Comparison of ENCODE assay signal across 17 cellular contexts in genomic region chr15:37007301-37007700, GRCh38.
A peak's percentile ranks its signal among the peaks of the same experiment; 100 is the strongest.
DNase-seq lines count a peak whose midpoint lies in the region; ATAC-seq and TF ChIP-seq lines count a peak whose summit lies in the region.
"Had no signal": no experiment of that assay in that cellular context is flagged by ENCODE, and none has a peak within 500 bp of the region (broad histone marks: within the 10 kb centered on the region; RNA-seq: fewer than 3 reads in every experiment).

No MANE protein-coding gene starts in this region.

- no peak for TF ChIP-seq CTCF in NB4 (IDR thresholded peaks at IDR 0.05; ENCODE audit: low read depth, low read length)
- TF ChIP-seq CTCF in fibroblast of the aortic adventitia (IDR thresholded peaks at IDR 0.05; ENCODE audit: insufficient read depth, low read length), result no peak

- H3K27me3 Mint-ChIP-seq in activated CD4-positive, alpha-beta T cell treated with anti-CD3 and anti-CD28 coated beads, Interleukin-2, amount 10 ng/mL, durations not matched to agents 7 days and 5 days, result no peaks in the 10 kb centered on the region

- CTCF ChIA-PET in activated CD4-positive, alpha-beta T cell treated with anti-CD3 and anti-CD28 coated beads, Interleukin-2, amount 10 ng/mL, durations not matched to agents 7 days and 5 days (lab: Charles Lee), result no interaction called here

- TF ChIP-seq POLR2A in NB4 (IDR thresholded peaks at IDR 0.05; ENCODE audit: extremely low read depth, insufficient read length), result no peak

- H3K9me3 Mint-ChIP-seq in activated CD4-positive, alpha-beta T cell treated with anti-CD3 and anti-CD28 coated beads, Interleukin-2, amount 10 ng/mL, durations not matched to agents 7 days and 5 days, result peaks cover 3% of the 10 kb centered on the region

- POLR2A ChIA-PET in activated CD4-positive, alpha-beta T cell treated with anti-CD3 and anti-CD28 coated beads, Interleukin-2, amount 10 ng/mL, durations not matched to agents 7 days and 5 days (lab: Charles Lee), result no interaction called here

- intact Hi-C loops in left ventricle myocardium superior (cut with micrococcal nuclease) (no loop called here), cardiac septum (cut with DNase I) (no loop called here)

- H3K4me3 ChIP-seq in NB4 (ENCODE audit: low read depth, low read length) (no peak overlapping the region), fibroblast of the aortic adventitia (ENCODE audit: low read depth, low read length) (no peak overlapping the region)
- H3K4me3 ChIP-seq: A549, PC-9 had no signal

- no peaks in the 10 kb centered on the region for H3K36me3 Mint-ChIP-seq in activated CD4-positive, alpha-beta T cell treated with anti-CD3 and anti-CD28 coated beads, Interleukin-2, amount 10 ng/mL, durations not matched to agents 7 days and 5 days (ENCODE audit: low read depth)

- H3K4me3 Mint-ChIP-seq in activated CD4-positive, alpha-beta T cell treated with anti-CD3 and anti-CD28 coated beads, Interleukin-2, amount 10 ng/mL, durations not matched to agents 7 days and 5 days, result no peak overlapping the region

- DNase-seq in left ventricle myocardium superior, result no peak
- no peak for DNase-seq in cardiac septum (ENCODE audit: low spot score)
- peak; percentile 4 for DNase-seq in NB4 (ENCODE audit: low read depth)
- DNase-seq in fibroblast of the aortic adventitia (ENCODE audit: low read depth), result peak; percentile 38
- DNase-seq in NCI-H748 treated with DMSO at 0.1 percent for 48 hours (lab: John Stamatoyannopoulos, UW), result no peak
- no peak for DNase-seq in NCI-H1417 (lab: John Stamatoyannopoulos, UW)
- no peak for DNase-seq in activated CD4-positive, alpha-beta T cell treated with anti-CD3 and anti-CD28 coated beads, Interleukin-2, amount 10 ng/mL, durations not matched to agents 7 days and 5 days
- DNase-seq: AML-193, DMS79 treated with DMSO at 0.1 percent for 48 hours, KG1, MV-4-11, NCI-H1417 treated with DMSO at 0.1 percent for 48 hours, NCI-H187 treated with DMSO at 0.1 percent for 48 hours, NCI-H2227 treated with DMSO at 0.1 percent for 48 hours, NCI-H510A treated with DMSO at 0.1 percent for 48 hours, PC-9 had no signal

- peak; percentile 38 for ATAC-seq in left ventricle myocardium superior
- ATAC-seq: A549 had no signal

- H3K27ac Mint-ChIP-seq in activated CD4-positive, alpha-beta T cell treated with anti-CD3 and anti-CD28 coated beads, Interleukin-2, amount 10 ng/mL, durations not matched to agents 7 days and 5 days, result no peak overlapping the region

- H3K4me1 Mint-ChIP-seq in activated CD4-positive, alpha-beta T cell treated with anti-CD3 and anti-CD28 coated beads, Interleukin-2, amount 10 ng/mL, durations not matched to agents 7 days and 5 days, result no peaks in the 10 kb centered on the region

Comparison
In these comparisons a context has a peak if more than half of its experiments do, and no peak if none do; other contexts are left out.
1. DNase-seq: peak in NB4 (single experiment) and fibroblast of the aortic adventitia (single experiment); none in left ventricle myocardium superior (single experiment), cardiac septum (single experiment), NCI-H748 treated with DMSO at 0.1 percent for 48 hours (single experiment), NCI-H1417 (0 of 3) and activated CD4-positive, alpha-beta T cell treated with anti-CD3 and anti-CD28 coated beads, Interleukin-2, amount 10 ng/mL, durations not matched to agents 7 days and 5 days (single experiment).